In the genomic region with DNA sequence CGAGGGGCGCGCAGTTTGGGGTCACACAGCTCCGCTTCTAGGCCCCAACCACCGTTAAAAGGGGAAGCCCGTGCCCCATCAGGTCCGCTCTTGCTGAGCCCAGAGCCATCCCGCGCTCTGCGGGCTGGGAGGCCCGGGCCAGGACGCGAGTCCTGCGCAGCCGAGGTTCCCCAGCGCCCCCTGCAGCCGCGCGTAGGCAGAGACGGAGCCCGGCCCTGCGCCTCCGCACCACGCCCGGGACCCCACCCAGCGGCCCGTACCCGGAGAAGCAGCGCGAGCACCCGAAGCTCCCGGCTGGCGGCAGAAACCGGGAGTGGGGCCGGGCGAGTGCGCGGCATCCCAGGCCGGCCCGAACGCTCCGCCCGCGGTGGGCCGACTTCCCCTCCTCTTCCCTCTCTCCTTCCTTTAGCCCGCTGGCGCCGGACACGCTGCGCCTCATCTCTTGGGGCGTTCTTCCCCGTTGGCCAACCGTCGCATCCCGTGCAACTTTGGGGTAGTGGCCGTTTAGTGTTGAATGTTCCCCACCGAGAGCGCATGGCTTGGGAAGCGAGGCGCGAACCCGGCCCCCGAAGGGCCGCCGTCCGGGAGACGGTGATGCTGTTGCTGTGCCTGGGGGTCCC, we compare ENCODE assay signal across 8 cellular contexts. TPM values are rescaled to one million over a fixed set of nuclear protein-coding genes. Genes with fewer than 3 reads are reported as not detected.
DNase-seq lines count a peak whose midpoint lies in the region; ATAC-seq and TF ChIP-seq lines count a peak whose summit lies in the region.

TSS of gene ITGA4 (plus strand) at position 266 of the 620 bp plus-strand sequence. CDS start at position 535, 269 bp downstream.

- H3K4me1 Mint-ChIP-seq in WTC11: peaks cover 12% of the 10 kb centered on the region
- peaks cover 55% of the 10 kb centered on the region for H3K4me1 Mint-ChIP-seq in central memory CD8-positive, alpha-beta T cell

- no peaks in the 10 kb centered on the region for H3K36me3 ChIP-seq in H7 (replicated peaks; ENCODE audit: control insufficient read depth, insufficient read depth, low read length)
- H3K36me3 ChIP-seq in MG63: no peaks in the 10 kb centered on the region

- H3K36me3 Mint-ChIP-seq in WTC11: no peaks in the 10 kb centered on the region
- peaks cover 42% of the 10 kb centered on the region for H3K36me3 Mint-ChIP-seq in central memory CD8-positive, alpha-beta T cell (ENCODE audit: insufficient read depth)

- TF ChIP-seq CTCF in GM10266 (IDR thresholded peaks at IDR 0.05; ENCODE audit: control insufficient read depth, insufficient read depth, low read depth, missing control alignments) (peak; percentile 97), WTC11 (IDR thresholded peaks at IDR 0.05) (peak; percentile 45)

- POLR2A ChIA-PET in WTC11 (lab: Charles Lee): interaction anchor here (1.0 kb wide), 1 partner anchor 477 kb away, joined by 3 read pairs; the partner anchor contains the start of gene UBE2E3

- peak within 1 kb of the TSS; percentile 67 for H3K4me3 ChIP-seq in H7 (ENCODE audit: insufficient read depth, low read depth, low read length)
- H3K4me3 ChIP-seq in MG63: peak within 1 kb of the TSS; percentile 72

- no peaks in the 10 kb centered on the region for H3K9me3 ChIP-seq in MG63

- no peaks in the 10 kb centered on the region for H3K9me3 Mint-ChIP-seq in WTC11
- no peaks in the 10 kb centered on the region for H3K9me3 Mint-ChIP-seq in central memory CD8-positive, alpha-beta T cell

- CTCF ChIA-PET in WTC11 (lab: Charles Lee): interaction anchor here (0.6 to 2.2 kb wide), 18 partner anchors 10 to 353 kb away, joined by 3 to 29 read pairs (median 4); no protein-coding TSS in a partner anchor

- DNase-seq in GM10266 (ENCODE audit: extremely low spot score) (peak; percentile 78), H7 (peak; percentile 88), MG63 (peak; percentile 87), WTC11 (ENCODE audit: low spot score) (peak; percentile 88), left lobe of liver (ENCODE audit: low spot score) (peak; percentile 56), inferior parietal cortex (ENCODE audit: extremely low spot score) (no peak)
- peak; percentile 73 to 77 for DNase-seq in central memory CD8-positive, alpha-beta T cell (ENCODE audit: low spot score in 2 of 2)
- peak; percentile 83 for DNase-seq in stimulated activated CD4-positive, alpha-beta T cell treated with anti-CD3 and anti-CD28 coated beads, Interleukin-4, amount 100 ng/mL, for 24 hours

- H3K4me3 Mint-ChIP-seq in WTC11: peak within 1 kb of the TSS; percentile 78
- H3K4me3 Mint-ChIP-seq in central memory CD8-positive, alpha-beta T cell: peak within 1 kb of the TSS; percentile 91

- peaks cover 62% of the 10 kb centered on the region for H3K27me3 Mint-ChIP-seq in WTC11 (ENCODE audit: low read depth)
- no peaks in the 10 kb centered on the region for H3K27me3 Mint-ChIP-seq in central memory CD8-positive, alpha-beta T cell

- H3K27me3 ChIP-seq in H7 (ENCODE audit: control insufficient read depth, insufficient read depth, low read length) (peaks cover 40% of the 10 kb centered on the region), MG63 (no peaks in the 10 kb centered on the region)

- ATAC-seq in WTC11 (peak; percentile 97), left lobe of liver (peak; percentile 85)
- peak; percentile 80 for ATAC-seq in central memory CD8-positive, alpha-beta T cell (replicated peaks; ENCODE audit: extremely low read depth, poor library complexity, severe bottlenecking)

- no peak within 1 kb of the TSS for H3K27ac Mint-ChIP-seq in WTC11
- H3K27ac Mint-ChIP-seq in central memory CD8-positive, alpha-beta T cell (ENCODE audit: low read depth): peak within 1 kb of the TSS; percentile 87

TF ChIP-seq in WTC11, 78 proteins besides CTCF, POLR2A, EP300 and RAD21 (continues in another document):
- TF ChIP-seq, protein P1, sequence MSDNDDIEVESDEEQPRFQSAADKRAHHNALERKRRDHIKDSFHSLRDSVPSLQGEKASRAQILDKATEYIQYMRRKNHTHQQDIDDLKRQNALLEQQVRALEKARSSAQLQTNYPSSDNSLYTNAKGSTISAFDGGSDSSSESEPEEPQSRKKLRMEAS (CRISPR knock-in tag; IDR thresholded peaks at IDR 0.05): peak; percentile 77
- TF ChIP-seq, protein P2, sequence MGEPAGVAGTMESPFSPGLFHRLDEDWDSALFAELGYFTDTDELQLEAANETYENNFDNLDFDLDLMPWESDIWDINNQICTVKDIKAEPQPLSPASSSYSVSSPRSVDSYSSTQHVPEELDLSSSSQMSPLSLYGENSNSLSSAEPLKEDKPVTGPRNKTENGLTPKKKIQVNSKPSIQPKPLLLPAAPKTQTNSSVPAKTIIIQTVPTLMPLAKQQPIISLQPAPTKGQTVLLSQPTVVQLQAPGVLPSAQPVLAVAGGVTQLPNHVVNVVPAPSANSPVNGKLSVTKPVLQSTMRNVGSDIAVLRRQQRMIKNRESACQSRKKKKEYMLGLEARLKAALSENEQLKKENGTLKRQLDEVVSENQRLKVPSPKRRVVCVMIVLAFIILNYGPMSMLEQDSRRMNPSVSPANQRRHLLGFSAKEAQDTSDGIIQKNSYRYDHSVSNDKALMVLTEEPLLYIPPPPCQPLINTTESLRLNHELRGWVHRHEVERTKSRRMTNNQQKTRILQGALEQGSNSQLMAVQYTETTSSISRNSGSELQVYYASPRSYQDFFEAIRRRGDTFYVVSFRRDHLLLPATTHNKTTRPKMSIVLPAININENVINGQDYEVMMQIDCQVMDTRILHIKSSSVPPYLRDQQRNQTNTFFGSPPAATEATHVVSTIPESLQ (CRISPR knock-in tag; IDR thresholded peaks at IDR 0.05): no peak
- TF ChIP-seq, protein P3, sequence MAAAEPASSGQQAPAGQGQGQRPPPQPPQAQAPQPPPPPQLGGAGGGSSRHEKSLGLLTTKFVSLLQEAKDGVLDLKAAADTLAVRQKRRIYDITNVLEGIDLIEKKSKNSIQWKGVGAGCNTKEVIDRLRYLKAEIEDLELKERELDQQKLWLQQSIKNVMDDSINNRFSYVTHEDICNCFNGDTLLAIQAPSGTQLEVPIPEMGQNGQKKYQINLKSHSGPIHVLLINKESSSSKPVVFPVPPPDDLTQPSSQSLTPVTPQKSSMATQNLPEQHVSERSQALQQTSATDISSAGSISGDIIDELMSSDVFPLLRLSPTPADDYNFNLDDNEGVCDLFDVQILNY (CRISPR knock-in tag; IDR thresholded peaks at IDR 0.05): no peak
- no peak for TF ChIP-seq TEAD1 (CRISPR knock-in tag; IDR thresholded peaks at IDR 0.05)
- no peak; the same call in 1 of the 2 replicates for TF ChIP-seq USF2 (CRISPR knock-in tag; IDR thresholded peaks at IDR 0.05)
- TF ChIP-seq, protein P4, sequence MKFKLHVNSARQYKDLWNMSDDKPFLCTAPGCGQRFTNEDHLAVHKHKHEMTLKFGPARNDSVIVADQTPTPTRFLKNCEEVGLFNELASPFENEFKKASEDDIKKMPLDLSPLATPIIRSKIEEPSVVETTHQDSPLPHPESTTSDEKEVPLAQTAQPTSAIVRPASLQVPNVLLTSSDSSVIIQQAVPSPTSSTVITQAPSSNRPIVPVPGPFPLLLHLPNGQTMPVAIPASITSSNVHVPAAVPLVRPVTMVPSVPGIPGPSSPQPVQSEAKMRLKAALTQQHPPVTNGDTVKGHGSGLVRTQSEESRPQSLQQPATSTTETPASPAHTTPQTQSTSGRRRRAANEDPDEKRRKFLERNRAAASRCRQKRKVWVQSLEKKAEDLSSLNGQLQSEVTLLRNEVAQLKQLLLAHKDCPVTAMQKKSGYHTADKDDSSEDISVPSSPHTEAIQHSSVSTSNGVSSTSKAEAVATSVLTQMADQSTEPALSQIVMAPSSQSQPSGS (CRISPR knock-in tag; IDR thresholded peaks at IDR 0.05; ENCODE audit: borderline replicate concordance, low read depth): no peak
- TF ChIP-seq SMAD4 (CRISPR knock-in tag; IDR thresholded peaks at IDR 0.05): no peak
- TF ChIP-seq ZNF416 (CRISPR knock-in tag; IDR thresholded peaks at IDR 0.05): no peak
- TF ChIP-seq TP53 (CRISPR knock-in tag; IDR thresholded peaks at IDR 0.05): no peak
- no peak for TF ChIP-seq ZNF396 (CRISPR knock-in tag; IDR thresholded peaks at IDR 0.05; ENCODE audit: borderline replicate concordance)
- TF ChIP-seq ZNF512 (CRISPR knock-in tag; IDR thresholded peaks at IDR 0.05; ENCODE audit: borderline replicate concordance): no peak
- no peak for TF ChIP-seq E2F4 (CRISPR knock-in tag; IDR thresholded peaks at IDR 0.05; ENCODE audit: borderline replicate concordance, low read depth)

RNA-seq across cellular contexts. Expression of gene ITGA4, which starts in this region (rescaled TPM):
- total RNA-seq in H7 (2014; rRNA removed; shearing (Covaris generic)): 1.6 and 2.2 TPM in 2 replicates
- total RNA-seq in MG63 (2014; rRNA removed; shearing (Covaris generic); ENCODE audit: low replicate concordance): 18.9 and 19.3 TPM in 2 replicates
- total RNA-seq in WTC11 (2021) (2.0 to 3.0 TPM (median 2.7 TPM) in 3 replicates), left lobe of liver (2.3 TPM)
